11 cellular contexts compared by ENCODE assay signal in genomic region chr3:130839815-130840214, GRCh38. TPM values are rescaled to one million over a fixed set of nuclear protein-coding genes. Genes with fewer than 3 reads are reported as not detected.
DNase-seq lines count a peak whose midpoint lies in the region; ATAC-seq and TF ChIP-seq lines count a peak whose summit lies in the region.
"Had no signal": no experiment of that assay in that cellular context is flagged by ENCODE, and none has a peak within 500 bp of the region (broad histone marks: within the 10 kb centered on the region; RNA-seq: fewer than 3 reads in every experiment).

No MANE protein-coding gene starts in this region.

- H4K20me1 ChIP-seq in mammary epithelial cell (ENCODE audit: insufficient read depth, low read length): no peaks in the 10 kb centered on the region

- in situ Hi-C loops in mammary epithelial cell (cut with MboI; ENCODE audit: low sequenced_read_pairs in 2 of 2): no loop called here

- no peaks in the 10 kb centered on the region for H3K79me2 ChIP-seq in mammary epithelial cell (ENCODE audit: insufficient read depth, low read length)

- H3K4me1 Mint-ChIP-seq in effector memory CD8-positive, alpha-beta T cell (ENCODE audit: low read depth in 2 of 2): no peaks in the 10 kb centered on the region
- H3K4me1 Mint-ChIP-seq in activated CD4-positive, alpha-beta memory T cell treated with anti-CD3 and anti-CD28 coated beads, Interleukin-2, amount 10 ng/mL, durations not matched to agents 7 days and 5 days: no peaks in the 10 kb centered on the region
- H3K4me1 Mint-ChIP-seq: CD4-positive, CD25-positive, alpha-beta regulatory T cell had no signal

- ATAC-seq in GM21360 (IDR thresholded peaks at IDR 0.05; ENCODE audit: unreplicated experiment): peak; percentile 54
- peak; percentile 86 for ATAC-seq in HG03432 (IDR thresholded peaks at IDR 0.05; ENCODE audit: unreplicated experiment)
- ATAC-seq in effector memory CD8-positive, alpha-beta T cell (replicated peaks): no peak
- ATAC-seq: activated naive CD4-positive, alpha-beta T cell treated with anti-CD3 and anti-CD28 coated beads, Interleukin-2, amount 50 U/mL, for 72 hours had no signal

- H3K9me3 ChIP-seq in mammary epithelial cell (replicated peaks; ENCODE audit: insufficient read depth, low read length): no peaks in the 10 kb centered on the region
- H3K9me3 ChIP-seq: pancreas had no signal

- BruUV-seq in mammary epithelial cell (replicated peaks; lab: Mats Ljungman, UMichigan): no TSS peak

- no peak overlapping the region for H2AFZ ChIP-seq in mammary epithelial cell (ENCODE audit: low read depth, low read length)

- intact Hi-C loops in mammary epithelial cell (cut with micrococcal nuclease): no loop called here

- DNase-seq in DMS79 (lab: John Stamatoyannopoulos, UW): peak; percentile 92
- peak; percentile 56 for DNase-seq in NCI-H69 (lab: John Stamatoyannopoulos, UW)
- DNase-seq in effector memory CD8-positive, alpha-beta T cell: no peak
- DNase-seq in activated CD4-positive, alpha-beta memory T cell treated with anti-CD3 and anti-CD28 coated beads, Interleukin-2, amount 10 ng/mL, durations not matched to agents 7 days and 5 days: no peak
- no peak for DNase-seq in SHP77 treated with DMSO at 0.1 percent for 48 hours (lab: John Stamatoyannopoulos, UW)
- DNase-seq in mammary epithelial cell: no peak
- DNase-seq: pancreas had no signal

- H3K9ac ChIP-seq in mammary epithelial cell (ENCODE audit: insufficient read depth, low read length): no peak overlapping the region

- H3K4me3 ChIP-seq in mammary epithelial cell (replicated peaks in 1 of 3; ENCODE audit: insufficient read depth in 1 of 3, low read depth in 2 of 3, low read length in 3 of 3): no peak overlapping the region
- H3K4me3 ChIP-seq: pancreas had no signal

- H3K27me3 Mint-ChIP-seq in effector memory CD8-positive, alpha-beta T cell: no peaks in the 10 kb centered on the region
- H3K27me3 Mint-ChIP-seq in activated CD4-positive, alpha-beta memory T cell treated with anti-CD3 and anti-CD28 coated beads, Interleukin-2, amount 10 ng/mL, durations not matched to agents 7 days and 5 days: peaks cover 1% of the 10 kb centered on the region

- dilution Hi-C loops in mammary epithelial cell (cut with HindIII; ENCODE audit: low sequenced_read_pairs): no loop called here

- H3K4me1 ChIP-seq in mammary epithelial cell (ENCODE audit: insufficient read depth, low read length): peaks cover 10% of the 10 kb centered on the region
- H3K4me1 ChIP-seq: pancreas had no signal

- POLR2A ChIA-PET in activated CD4-positive, alpha-beta memory T cell treated with anti-CD3 and anti-CD28 coated beads, Interleukin-2, amount 10 ng/mL, durations not matched to agents 7 days and 5 days (lab: Charles Lee): no interaction called here

- H3K27ac Mint-ChIP-seq in effector memory CD8-positive, alpha-beta T cell: no peak overlapping the region
- H3K27ac Mint-ChIP-seq in activated CD4-positive, alpha-beta memory T cell treated with anti-CD3 and anti-CD28 coated beads, Interleukin-2, amount 10 ng/mL, durations not matched to agents 7 days and 5 days: no peak overlapping the region
- H3K27ac Mint-ChIP-seq: activated naive CD4-positive, alpha-beta T cell treated with anti-CD3 and anti-CD28 coated beads, Interleukin-2, amount 50 U/mL, for 72 hours; CD4-positive, CD25-positive, alpha-beta regulatory T cell had no signal

- 67% methylated on average over 4 of the region's 4 CpGs for WGBS in mammary epithelial cell (ENCODE audit: low coverage, missing lambda C conversion rate)

- H3K36me3 Mint-ChIP-seq in effector memory CD8-positive, alpha-beta T cell (ENCODE audit: insufficient read depth): no peaks in the 10 kb centered on the region
- H3K36me3 Mint-ChIP-seq in activated CD4-positive, alpha-beta memory T cell treated with anti-CD3 and anti-CD28 coated beads, Interleukin-2, amount 10 ng/mL, durations not matched to agents 7 days and 5 days (ENCODE audit: low read depth): no peaks in the 10 kb centered on the region
- H3K36me3 Mint-ChIP-seq: activated naive CD4-positive, alpha-beta T cell treated with anti-CD3 and anti-CD28 coated beads, Interleukin-2, amount 50 U/mL, for 72 hours; CD4-positive, CD25-positive, alpha-beta regulatory T cell had no signal

- H3K27me3 ChIP-seq in mammary epithelial cell (ENCODE audit: insufficient read depth, low read length): no peaks in the 10 kb centered on the region
- H3K27me3 ChIP-seq: pancreas had no signal

- CTCF ChIA-PET in activated CD4-positive, alpha-beta memory T cell treated with anti-CD3 and anti-CD28 coated beads, Interleukin-2, amount 10 ng/mL, durations not matched to agents 7 days and 5 days (lab: Charles Lee): no interaction called here
- CTCF ChIA-PET in mammary epithelial cell (lab: Charles Lee; ENCODE audit: low non-redundant PET): no interaction called here

- TF ChIP-seq CTCF in mammary epithelial cell (conservative IDR thresholded peaks at IDR 0.05 in 1 of 2, IDR thresholded peaks at IDR 0.05 in 1 of 2; ENCODE audit: extremely low read depth in 1 of 2, insufficient read depth in 1 of 2, low read depth in 1 of 2, low read length in 2 of 2): no peak

- no peaks in the 10 kb centered on the region for H3K9me3 Mint-ChIP-seq in effector memory CD8-positive, alpha-beta T cell
- H3K9me3 Mint-ChIP-seq in activated CD4-positive, alpha-beta memory T cell treated with anti-CD3 and anti-CD28 coated beads, Interleukin-2, amount 10 ng/mL, durations not matched to agents 7 days and 5 days: no peaks in the 10 kb centered on the region
- H3K9me3 Mint-ChIP-seq: activated naive CD4-positive, alpha-beta T cell treated with anti-CD3 and anti-CD28 coated beads, Interleukin-2, amount 50 U/mL, for 72 hours; CD4-positive, CD25-positive, alpha-beta regulatory T cell had no signal

- H3K36me3 ChIP-seq in mammary epithelial cell (ENCODE audit: insufficient read depth, low read length): no peaks in the 10 kb centered on the region
- H3K36me3 ChIP-seq: pancreas had no signal

- no peak overlapping the region for H3K4me3 Mint-ChIP-seq in effector memory CD8-positive, alpha-beta T cell
- no peak overlapping the region for H3K4me3 Mint-ChIP-seq in activated CD4-positive, alpha-beta memory T cell treated with anti-CD3 and anti-CD28 coated beads, Interleukin-2, amount 10 ng/mL, durations not matched to agents 7 days and 5 days
- H3K4me3 Mint-ChIP-seq: CD4-positive, CD25-positive, alpha-beta regulatory T cell had no signal

- H3K4me2 ChIP-seq in mammary epithelial cell (ENCODE audit: insufficient read depth, low read depth, low read length): no peak overlapping the region

- no peak overlapping the region for H3K27ac ChIP-seq in mammary epithelial cell (ENCODE audit: insufficient read depth, low read depth, low read length)
- H3K27ac ChIP-seq: pancreas had no signal

RNA-seq across cellular contexts. Expression of gene ATP2C1, which starts 54.1 kb away (rescaled TPM):
- total RNA-seq in activated CD4-positive, alpha-beta memory T cell treated with anti-CD3 and anti-CD28 coated beads, Interleukin-2, amount 10 ng/mL, durations not matched to agents 7 days and 5 days: 10 to 100 TPM; 57.5 to 63.8 TPM
- total RNA-seq in mammary epithelial cell: 100 to 1,000 TPM; 111 to 116 TPM
- polyA plus RNA-seq in mammary epithelial cell: 72.5 TPM
- polyA minus RNA-seq in mammary epithelial cell: 93.4 TPM

Comparison
In these comparisons a context has a peak if more than half of its experiments do, and no peak if none do; other contexts are left out.
1. DNase-seq: peak in DMS79 (single experiment) and NCI-H69 (single experiment); none in effector memory CD8-positive, alpha-beta T cell (0 of 3), activated CD4-positive, alpha-beta memory T cell treated with anti-CD3 and anti-CD28 coated beads, Interleukin-2, amount 10 ng/mL, durations not matched to agents 7 days and 5 days (single experiment), SHP77 treated with DMSO at 0.1 percent for 48 hours (single experiment) and mammary epithelial cell (single experiment).